ENCODE assay signal across 8 cellular contexts in genomic region chr2:195660265-195660890, GRCh38. TPM values are rescaled to one million over a fixed set of nuclear protein-coding genes. Genes with fewer than 3 reads are reported as not detected.
DNase-seq lines count a peak whose midpoint lies in the region; ATAC-seq and TF ChIP-seq lines count a peak whose summit lies in the region.

No MANE protein-coding gene starts in this region.

- DNase-seq in AG08395 (ENCODE audit: low spot score): peak; percentile 34
- peak; percentile 68 for DNase-seq in NCI-H345 (lab: John Stamatoyannopoulos, UW)
- DNase-seq in activated CD4-positive, alpha-beta T cell treated with anti-CD3 and anti-CD28 coated beads, Interleukin-2, amount 50 U/mL, for 4 hours: peak; percentile 77 to 81
- DNase-seq in dermis blood vessel endothelial cell: peak; percentile 86
- DNase-seq in mucosa of descending colon: peak in 2 of 3 donors; percentile 50 to 98
- peak; percentile 52 to 76 for DNase-seq in stimulated activated CD8-positive, alpha-beta memory T cell treated with anti-CD3 and anti-CD28 coated beads, Interleukin-7, amount 100 ng/mL, for 1 hour (ENCODE audit: low read depth in 2 of 2)

- no peaks in the 10 kb centered on the region for H3K36me3 ChIP-seq in mucosa of descending colon (ENCODE audit: low read depth)

- no peak overlapping the region for H3K4me3 ChIP-seq in mucosa of descending colon

- TF ChIP-seq POLR2A in GM18951 (IDR thresholded peaks at IDR 0.05; ENCODE audit: extremely low read depth, insufficient read depth, insufficient read length): peak; percentile 28

- TF ChIP-seq CTCF in mucosa of descending colon (IDR thresholded peaks at IDR 0.05): peak; percentile 58

- H3K4me1 ChIP-seq in mucosa of descending colon (ENCODE audit: low read depth): peaks cover 36% of the 10 kb centered on the region

- no peaks in the 10 kb centered on the region for H3K9me3 ChIP-seq in mucosa of descending colon

- intact Hi-C loops in mucosa of descending colon (cut with DNase I, micrococcal nuclease): loop anchor here in 1 of 2 donors (5.0 kb wide), 1 partner anchor 407 kb away; the partner anchor contains the start of gene DNAH7

- ATAC-seq in mucosa of descending colon (no peak), HG03442 (IDR thresholded peaks at IDR 0.05; ENCODE audit: unreplicated experiment) (no peak)

- in situ Hi-C loops in GM18951 (cut with MboI; ENCODE audit: low sequenced_read_pairs, unreplicated experiment): loop anchor here (10.0 kb wide), 1 partner anchor 404 kb away; the partner anchor contains the start of gene DNAH7

RNA-seq across cellular contexts. Expression of gene SLC39A10, which starts 3.4 kb away (rescaled TPM):
- 32.9 and 34.7 TPM in 2 replicates for total RNA-seq in dermis blood vessel endothelial cell
- total RNA-seq in mucosa of descending colon: 10 to 100 TPM; 15.3 to 22.6 (median 18.6) TPM

Comparison
In these comparisons a context has a peak if more than half of its experiments do, and no peak if none do; other contexts are left out.
1. DNase-seq: peak in every context shown above with its lines; median percentile 86 in dermis blood vessel endothelial cell; 79 in activated CD4-positive, alpha-beta T cell treated with anti-CD3 and anti-CD28 coated beads, Interleukin-2, amount 50 U/mL, for 4 hours; 74 in mucosa of descending colon; 68 in NCI-H345; 64 in stimulated activated CD8-positive, alpha-beta memory T cell treated with anti-CD3 and anti-CD28 coated beads, Interleukin-7, amount 100 ng/mL, for 1 hour; 34 in AG08395.